Comparison of ENCODE assay signal across 8 cellular contexts in genomic region chr6:42453027-42453648, GRCh38. TPM values are rescaled to one million over a fixed set of nuclear protein-coding genes. Genes with fewer than 3 reads are reported as not detected.
DNase-seq lines count a peak whose midpoint lies in the region; ATAC-seq and TF ChIP-seq lines count a peak whose summit lies in the region.

No MANE protein-coding gene starts in this region.

- H3K9me3 ChIP-seq in DND-41 (ENCODE audit: insufficient read depth, low read length, severe bottlenecking) = no peaks in the 10 kb centered on the region
- H3K9me3 ChIP-seq in SU-DHL-6 (ENCODE audit: insufficient read depth, low read length) = no peaks in the 10 kb centered on the region
- H3K9me3 ChIP-seq in prostate gland = no peaks in the 10 kb centered on the region
- no peaks in the 10 kb centered on the region for H3K9me3 ChIP-seq in aorta (ENCODE audit: control insufficient read depth, low read length)

- H3F3A ChIP-seq in SU-DHL-6 (ENCODE audit: insufficient read depth) = peaks cover 18% of the 10 kb centered on the region; the same call in 1 of the 2 replicates

- peaks cover 5% of the 10 kb centered on the region for H3K27me3 ChIP-seq in DND-41 (ENCODE audit: insufficient read depth, low read length, poor library complexity)
- no peaks in the 10 kb centered on the region for H3K27me3 ChIP-seq in H7 (ENCODE audit: control insufficient read depth, insufficient read depth, low read length)
- H3K27me3 ChIP-seq in SU-DHL-6 (ENCODE audit: low read length) = no peaks in the 10 kb centered on the region
- H3K27me3 ChIP-seq in prostate gland (replicated peaks; ENCODE audit: insufficient read depth) = no peaks in the 10 kb centered on the region
- H3K27me3 ChIP-seq in aorta (ENCODE audit: control insufficient read depth in 1 of 2, insufficient read depth in 2 of 2, low read length in 1 of 2) = no peaks in the 10 kb centered on the region

- H4K20me1 ChIP-seq in DND-41 (ENCODE audit: insufficient read depth, low read length) (peaks cover 7% of the 10 kb centered on the region), SU-DHL-6 (ENCODE audit: low read depth, low read length) (no peaks in the 10 kb centered on the region)

- peak overlapping the region; percentile 77 for H3K9ac ChIP-seq in DND-41 (ENCODE audit: low read depth, low read length)
- H3K9ac ChIP-seq in SU-DHL-6 (ENCODE audit: low read length) = peak overlapping the region; percentile 78

- peak; percentile 87 for ATAC-seq in DND-41 (ENCODE audit: insufficient read depth, low read depth)
- ATAC-seq in left cardiac atrium = peak; percentile 92 to 95
- ATAC-seq in aorta (ENCODE audit: low FRiP score) = peak; percentile 94

- no peaks in the 10 kb centered on the region for H3K36me3 ChIP-seq in DND-41 (ENCODE audit: insufficient read depth, low read length)
- no peaks in the 10 kb centered on the region for H3K36me3 ChIP-seq in H7 (replicated peaks; ENCODE audit: control insufficient read depth, insufficient read depth, low read length)
- H3K36me3 ChIP-seq in SU-DHL-6 (ENCODE audit: low read length) = no peaks in the 10 kb centered on the region
- no peaks in the 10 kb centered on the region for H3K36me3 ChIP-seq in prostate gland
- no peaks in the 10 kb centered on the region for H3K36me3 ChIP-seq in aorta (ENCODE audit: control insufficient read depth in 1 of 2, insufficient read depth in 2 of 2, low read length in 1 of 2)

- intact Hi-C loops in left cardiac atrium (cut with DNase I) = loop anchor here (10.0 kb wide), 2 partner anchors 82 to 188 kb away; no protein-coding TSS in a partner anchor
- intact Hi-C loops in prostate gland (cut with DNase I) = loop anchor here (5.0 kb wide), 2 partner anchors 94 to 191 kb away; no protein-coding TSS in a partner anchor
- intact Hi-C loops in aorta (cut with DNase I) = loop anchor here in 1 of 2 donors (5.0 kb wide), 3 partner anchors 94 to 236 kb away; partner anchors contain the start of gene MRPS10

- H3K4me3 ChIP-seq in DND-41 (ENCODE audit: low read depth in 1 of 2, low read length in 2 of 2) = peak overlapping the region; percentile 43 to 66
- peak overlapping the region; percentile 96 for H3K4me3 ChIP-seq in H7 (ENCODE audit: insufficient read depth, low read depth, low read length)
- peak overlapping the region; percentile 67 for H3K4me3 ChIP-seq in SU-DHL-6 (ENCODE audit: insufficient read depth, low read length, poor library complexity, severe bottlenecking)
- peak overlapping the region; percentile 55 to 75 for H3K4me3 ChIP-seq in prostate gland
- peak overlapping the region; percentile 66 to 84 for H3K4me3 ChIP-seq in aorta (ENCODE audit: low read length in 2 of 2)

- no peaks in the 10 kb centered on the region for H3K9me2 ChIP-seq in SU-DHL-6 (replicated peaks; ENCODE audit: insufficient read depth, low read length)

- DNase-seq in DND-41 = peak; percentile 93
- DNase-seq in H7 = peak; percentile 95
- peak; percentile 97 for DNase-seq in NCI-H1105 (lab: John Stamatoyannopoulos, UW)
- DNase-seq in amniotic epithelial cell (ENCODE audit: low read depth) = peak; percentile 89
- DNase-seq in left cardiac atrium = peak; percentile 92
- DNase-seq in prostate gland (ENCODE audit: low spot score) = peak; percentile 84
- peak; percentile 93 to 94 for DNase-seq in aorta

- 0% methylated on average over 23 of the region's 57 CpGs for WGBS in prostate gland
- 0 to 1% methylated on average over 41 to 57 of the region's 57 CpGs for WGBS in aorta, 2 donors

- peak overlapping the region; percentile 87 for H2AFZ ChIP-seq in DND-41 (ENCODE audit: low read depth, low read length)
- H2AFZ ChIP-seq in SU-DHL-6 (ENCODE audit: low read depth, low read length, severe bottlenecking) = peak overlapping the region; percentile 92

- peaks cover 28% of the 10 kb centered on the region for H3K4me1 ChIP-seq in DND-41 (ENCODE audit: insufficient read depth, low read length)
- peaks cover 14% of the 10 kb centered on the region for H3K4me1 ChIP-seq in prostate gland (replicated peaks)
- H3K4me1 ChIP-seq in aorta (ENCODE audit: control insufficient read depth in 1 of 2, insufficient read depth in 2 of 2, low read length in 2 of 2) = no peaks in the 10 kb centered on the region

- H3K79me2 ChIP-seq in DND-41 (ENCODE audit: insufficient read depth, low read length) = peaks cover 21% of the 10 kb centered on the region
- H3K79me2 ChIP-seq in SU-DHL-6 (ENCODE audit: insufficient read depth, low read length) = no peaks in the 10 kb centered on the region

- H3K27ac ChIP-seq in DND-41 (ENCODE audit: low read length) (peak overlapping the region; percentile 87), SU-DHL-6 (ENCODE audit: low read depth, low read length) (peak overlapping the region; percentile 44; the same call in 1 of the 2 replicates), prostate gland (peak overlapping the region; percentile 74 to 87), aorta (ENCODE audit: low read depth in 1 of 2, low read length in 2 of 2) (peak overlapping the region; percentile 2 to 23)

- peak; percentile 64 for TF ChIP-seq POLR2A in prostate gland (IDR thresholded peaks at IDR 0.05)

- peak overlapping the region; percentile 91 for H3K4me2 ChIP-seq in DND-41 (ENCODE audit: insufficient read depth, low read length)
- H3K4me2 ChIP-seq in SU-DHL-6 (ENCODE audit: low read depth, low read length, poor library complexity, severe bottlenecking) = peak overlapping the region; percentile 94

- TF ChIP-seq CTCF in DND-41 (IDR thresholded peaks at IDR 0.05; ENCODE audit: borderline replicate concordance, extremely low read depth, low read length, poor library complexity, severe bottlenecking) = no peak
- TF ChIP-seq CTCF in SU-DHL-6 (IDR thresholded peaks at IDR 0.05; ENCODE audit: insufficient read depth, low read length, poor library complexity, severe bottlenecking) = no peak
- TF ChIP-seq CTCF in prostate gland (IDR thresholded peaks at IDR 0.05) = no peak

RNA-seq across cellular contexts. Expression of gene TRERF1, which starts 1.4 kb away (rescaled TPM):
- total RNA-seq in H7 (2014; rRNA removed; shearing (Covaris generic)) = 9.7 and 13.8 TPM in 2 replicates
- total RNA-seq in left cardiac atrium (1 to 10 TPM; 1.2 to 2.6 TPM), prostate gland (10 to 100 TPM in 1 of 2 donors, 1 to 10 TPM in 1; 9.5 to 34.8 TPM), aorta (1 to 10 TPM; 2.7 to 9.5 TPM)
- polyA plus RNA-seq in aorta = 1 to 10 TPM in 1 of 2 donors, under 1 TPM in 1; 0.50 to 1.7 TPM

Comparison
In these comparisons a context has a peak if more than half of its experiments do, and no peak if none do; other contexts are left out.
1. Peak in every context shown above with its lines: DNase-seq, ATAC-seq, H3K4me3 ChIP-seq and H3K27ac ChIP-seq.
2. H3K27ac ChIP-seq: peak in every context shown above with its lines; median percentile 87 in DND-41; 80 in prostate gland; 44 in SU-DHL-6; 12 in aorta.